Comparison of ENCODE assay signal across 10 cellular contexts in genomic region chr14:65352964-65353530, GRCh38. TPM values are rescaled to one million over a fixed set of nuclear protein-coding genes. Genes with fewer than 3 reads are reported as not detected.
DNase-seq lines count a peak whose midpoint lies in the region; ATAC-seq and TF ChIP-seq lines count a peak whose summit lies in the region.
"Had no signal": no experiment of that assay in that cellular context is flagged by ENCODE, and none has a peak within 500 bp of the region (broad histone marks: within the 10 kb centered on the region; RNA-seq: fewer than 3 reads in every experiment).

No MANE protein-coding gene starts in this region.

- in situ Hi-C loops in SK-MEL-5 (cut with HindIII; ENCODE audit: low pct_unique_long_range_greater_than_20kb, low sequenced_read_pairs) = no loop called here

- no peak for TF ChIP-seq EP300 in ovary (IDR thresholded peaks at IDR 0.05)

- TF ChIP-seq CTCF in ovary (IDR thresholded peaks at IDR 0.05) = no peak

- 81 to 87% (median 83%) methylated on average over 2 of the region's 2 CpGs for WGBS in ovary, 3 donors

- TF ChIP-seq POLR2A in ovary (IDR thresholded peaks at IDR 0.05) = no peak

- H3K27me3 ChIP-seq in ovary = no peaks in the 10 kb centered on the region

- DNase-seq in DMS53 treated with DMSO at 0.1 percent for 48 hours (lab: John Stamatoyannopoulos, UW; ENCODE audit: unreplicated experiment) (peak; percentile 66), HCEC 1CT (peak; percentile 27), SK-MEL-5 (ENCODE audit: low read depth, low spot score) (peak; percentile 43), kidney tubule cell (ENCODE audit: low spot score) (peak; percentile 89), NCI-H345 (lab: John Stamatoyannopoulos, UW) (no peak), AML-193 (lab: John Stamatoyannopoulos, UW) (no peak), ovary (no peak)
- DNase-seq: left ventricle myocardium inferior had no signal

- no peaks in the 10 kb centered on the region for H3K9me3 ChIP-seq in ovary
- H3K9me3 ChIP-seq: left ventricle myocardium inferior had no signal

- no peak overlapping the region for H3K27ac ChIP-seq in ovary
- H3K27ac ChIP-seq: left ventricle myocardium inferior had no signal

- H3K36me3 ChIP-seq in ovary = no peaks in the 10 kb centered on the region
- H3K36me3 ChIP-seq: left ventricle myocardium inferior had no signal

- no peak for ATAC-seq in GM19467 (IDR thresholded peaks at IDR 0.05; ENCODE audit: unreplicated experiment)
- ATAC-seq: sciatic nerve had no signal

- peaks cover 5% of the 10 kb centered on the region for H3K4me1 ChIP-seq in ovary (ENCODE audit: insufficient read depth)

- intact Hi-C loops in ovary (cut with DNase I) = no loop called here

- H3K4me3 ChIP-seq in ovary = no peak overlapping the region
- H3K4me3 ChIP-seq: left ventricle myocardium inferior had no signal

RNA-seq across cellular contexts. Expression of gene FUT8, which starts 59.5 kb away (rescaled TPM):
- total RNA-seq in SK-MEL-5 (2014; rRNA removed; shearing (Covaris generic)) = 14.3 and 16.2 TPM in 2 replicates
- polyA plus RNA-seq in SK-MEL-5 (2015; cell fraction: cytosol; rRNA removed) = 14.2 and 23.1 TPM in 2 replicates
- polyA plus RNA-seq in SK-MEL-5 (2015; cell fraction: nucleus; rRNA removed) = 2.5 and 4.8 TPM in 2 replicates
- 10 to 100 TPM; 20.4 to 51.1 (median 34.0) TPM for total RNA-seq in ovary
- polyA plus RNA-seq in ovary = 10 to 100 TPM; 18.1 to 18.6 TPM

Comparison
In these comparisons a context has a peak if more than half of its experiments do, and no peak if none do; other contexts are left out.
1. DNase-seq: peak in DMS53 treated with DMSO at 0.1 percent for 48 hours (single experiment), HCEC 1CT (single experiment), SK-MEL-5 (single experiment) and kidney tubule cell (single experiment); none in NCI-H345 (single experiment), AML-193 (0 of 2) and ovary (0 of 5).